ENCODE assay signal across 8 cellular contexts in genomic region chr22:46070215-46070721, GRCh38.
DNase-seq lines count a peak whose midpoint lies in the region; ATAC-seq lines count a peak whose summit lies in the region.

No MANE protein-coding gene starts in this region.

- no peak overlapping the region for H3K27ac Mint-ChIP-seq in activated naive CD8-positive, alpha-beta T cell

- H3K36me3 Mint-ChIP-seq in activated naive CD8-positive, alpha-beta T cell: no peaks in the 10 kb centered on the region

- ATAC-seq in HG03439 (IDR thresholded peaks at IDR 0.05; ENCODE audit: unreplicated experiment): no peak

- H3K4me3 Mint-ChIP-seq in activated naive CD8-positive, alpha-beta T cell: peak overlapping the region; percentile 84

- DNase-seq in C1 segment of cervical spinal cord (lab: John Stamatoyannopoulos, UW): no peak
- no peak for DNase-seq in DMS153 (lab: John Stamatoyannopoulos, UW)

- peak overlapping the region; percentile 55 for H3K4me3 ChIP-seq in GM08714 (ENCODE audit: low read length)
- peak overlapping the region; percentile 55 for H3K4me3 ChIP-seq in iPS-11a (ENCODE audit: low read depth, low read length)
- H3K4me3 ChIP-seq in skin epidermis: peak overlapping the region; percentile 46 to 91 (median 71)

- H3K27ac ChIP-seq in KOPT-K1 (ENCODE audit: low read depth, low read length, poor library complexity, severe bottlenecking) (peak overlapping the region; percentile 100), skin epidermis (peak overlapping the region; percentile 91 to 100 (median 99))

- H3K36me3 ChIP-seq in KOPT-K1 (ENCODE audit: insufficient read depth, low read length): peaks cover 19% of the 10 kb centered on the region

- H3K27me3 Mint-ChIP-seq in activated naive CD8-positive, alpha-beta T cell: no peaks in the 10 kb centered on the region

- H3K9me3 ChIP-seq in KOPT-K1 (ENCODE audit: insufficient read depth, low read length, poor library complexity, severe bottlenecking): no peaks in the 10 kb centered on the region

- peaks cover 46% of the 10 kb centered on the region for H3K4me1 Mint-ChIP-seq in activated naive CD8-positive, alpha-beta T cell (ENCODE audit: low read depth)

- H3K9me3 Mint-ChIP-seq in activated naive CD8-positive, alpha-beta T cell (ENCODE audit: low read depth): no peaks in the 10 kb centered on the region
